ENCODE assay signal across 7 cellular contexts in genomic region chr6:31366693-31367470, GRCh38. TPM values are rescaled to one million over a fixed set of nuclear protein-coding genes. Genes with fewer than 3 reads are reported as not detected.
DNase-seq lines count a peak whose midpoint lies in the region; ATAC-seq, FAIRE-seq and TF ChIP-seq lines count a peak whose summit lies in the region.

No MANE protein-coding gene starts in this region.

- FAIRE-seq in GM12892 (lab: Jason Lieb, UNC) = peak; percentile 97

- intact Hi-C loops in dendritic cell treated with granulocyte-macrophage colony-stimulating factor and Interleukin-4, amounts not matched to agents 40 ng/mL and 50 ng/mL, for 4 days (cut with micrococcal nuclease) = loop anchor here (1.0 to 5.0 kb wide), 3 partner anchors 95 to 230 kb away; partner anchors contain the start of gene HLA-C
- intact Hi-C loops in lower leg skin (cut with DNase I; ENCODE audit: low total_unique reads) = loop anchor here (5.0 kb wide), 1 partner anchor 170 kb away; no protein-coding TSS in a partner anchor

- H3K36me3 Mint-ChIP-seq in dendritic cell treated with granulocyte-macrophage colony-stimulating factor and Interleukin-4, amounts not matched to agents 40 ng/mL and 50 ng/mL, for 4 days (ENCODE audit: low read depth) = no peaks in the 10 kb centered on the region

- no peak overlapping the region for H3K27ac Mint-ChIP-seq in dendritic cell treated with granulocyte-macrophage colony-stimulating factor and Interleukin-4, amounts not matched to agents 40 ng/mL and 50 ng/mL, for 4 days

- DNase-seq in GM12892 (ENCODE audit: insufficient read length) (peak; percentile 51), NCI-H510A (lab: John Stamatoyannopoulos, UW) (peak; percentile 55), lower leg skin (ENCODE audit: low spot score in 2 of 2) (peak; percentile 75 to 96)
- peak; percentile 92 for DNase-seq in activated CD4-positive, alpha-beta T cell treated with anti-CD3 and anti-CD28 coated beads, Interleukin-2, amount 50 U/mL, for 1 hour
- DNase-seq in stimulated activated CD4-positive, alpha-beta T cell treated with anti-CD3 and anti-CD28 coated beads, Interleukin-4, amount 100 ng/mL, for 4 hours = peak; percentile 82 to 89

- peaks cover 37% of the 10 kb centered on the region for H3K27me3 Mint-ChIP-seq in dendritic cell treated with granulocyte-macrophage colony-stimulating factor and Interleukin-4, amounts not matched to agents 40 ng/mL and 50 ng/mL, for 4 days

- peak in 1 of 3 donors; percentile 97 for TF ChIP-seq CTCF in lower leg skin (IDR thresholded peaks at IDR 0.05)

- H3K9me3 Mint-ChIP-seq in dendritic cell treated with granulocyte-macrophage colony-stimulating factor and Interleukin-4, amounts not matched to agents 40 ng/mL and 50 ng/mL, for 4 days = peaks cover 4% of the 10 kb centered on the region

- H3K4me3 Mint-ChIP-seq in dendritic cell treated with granulocyte-macrophage colony-stimulating factor and Interleukin-4, amounts not matched to agents 40 ng/mL and 50 ng/mL, for 4 days = peak overlapping the region; percentile 60

- ATAC-seq in HG03135 (IDR thresholded peaks at IDR 0.05; ENCODE audit: unreplicated experiment) = peak; percentile 82

- TF ChIP-seq POLR2A in GM12892 (IDR thresholded peaks at IDR 0.05; ENCODE audit: low read depth, low read length) (no peak), lower leg skin (IDR thresholded peaks at IDR 0.05) (no peak)

- WGBS in lower leg skin, 2 donors = 5 to 6% methylated on average over 30 of the region's 30 CpGs

- peaks cover 16% of the 10 kb centered on the region for H3K4me1 Mint-ChIP-seq in dendritic cell treated with granulocyte-macrophage colony-stimulating factor and Interleukin-4, amounts not matched to agents 40 ng/mL and 50 ng/mL, for 4 days (ENCODE audit: low read depth)

- H3K4me3 ChIP-seq in lower leg skin (ENCODE audit: low read depth, poor library complexity, severe bottlenecking) = no peak overlapping the region

RNA-seq across cellular contexts. Expression of gene HLA-B, which starts 9.9 kb away (rescaled TPM):
- polyA plus RNA-seq in GM12892 (2012; ENCODE audit: missing spikeins) = 4,038 TPM
- total RNA-seq in lower leg skin = 1,000 to 10,000 TPM; 1,061 to 2,090 (median 1,325) TPM

RNA-seq across cellular contexts. Expression of gene MICA, which starts 36.5 kb away (rescaled TPM):
- 8.2 TPM for polyA plus RNA-seq in GM12892 (2012; ENCODE audit: missing spikeins)
- 10 to 100 TPM in 3 of 4 donors, 1 to 10 TPM in 1; 7.7 to 21.7 (median 13.9) TPM for total RNA-seq in lower leg skin
